In the genomic region with DNA sequence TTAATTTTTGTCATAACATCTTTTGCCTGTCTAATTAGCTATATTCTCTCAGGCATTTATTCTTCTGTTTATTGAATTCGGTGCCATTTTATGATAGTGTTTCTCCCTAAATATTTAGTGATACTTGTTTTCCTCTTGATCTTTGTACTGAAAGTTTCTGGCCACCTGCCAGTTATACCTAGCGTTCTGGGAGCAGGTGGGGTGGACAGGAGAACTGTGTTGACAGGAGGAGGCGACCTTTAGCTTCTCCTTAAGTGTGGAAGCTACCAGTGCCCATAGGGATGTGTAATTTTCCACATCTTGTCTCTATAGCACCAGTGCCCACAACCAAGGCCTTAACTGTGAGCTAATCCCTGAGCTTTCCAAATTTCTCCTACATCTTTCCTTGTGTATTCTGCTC, we compare ENCODE assay signal across 21 cellular contexts. TPM values are rescaled to one million over a fixed set of nuclear protein-coding genes. Genes with fewer than 3 reads are reported as not detected.
A peak's percentile ranks its signal among the peaks of the same experiment; 100 is the strongest.
DNase-seq lines count a peak whose midpoint lies in the region; ATAC-seq, FAIRE-seq and TF ChIP-seq lines count a peak whose summit lies in the region.
"Had no signal": no experiment of that assay in that cellular context is flagged by ENCODE, and none has a peak within 500 bp of the region (broad histone marks: within the 10 kb centered on the region; RNA-seq: fewer than 3 reads in every experiment).

No MANE protein-coding gene starts in this region.

- H2BK20ac ChIP-seq in IMR-90 (ENCODE audit: low read depth, low read length), result no peak overlapping the region

- no peaks in the 10 kb centered on the region for H3K79me2 ChIP-seq in K562 (ENCODE audit: control insufficient read depth, insufficient read depth, low read length)
- peaks cover 2% of the 10 kb centered on the region for H3K79me2 ChIP-seq in parathyroid adenoma

- no peak overlapping the region for H3K4me2 ChIP-seq in IMR-90 (ENCODE audit: low read depth, low read length)
- H3K4me2 ChIP-seq in K562 (ENCODE audit: insufficient read depth, low read length), result no peak overlapping the region
- H3K4me2 ChIP-seq in parathyroid adenoma (ENCODE audit: low read length), result no peak overlapping the region
- H3K4me2 ChIP-seq: BLaER1 had no signal

- no peak for TF ChIP-seq EP300 in K562 (IDR thresholded peaks at IDR 0.05; ENCODE audit: low read length)

- intact Hi-C loops in IMR-90 (cut with micrococcal nuclease), result no loop called here
- intact Hi-C loops in K562 (cut with micrococcal nuclease), result no loop called here

- no peak for TF ChIP-seq CTCF in IMR-90 (conservative IDR thresholded peaks at IDR 0.05; ENCODE audit: low read depth, low read length)
- no peak for TF ChIP-seq CTCF in K562 (IDR thresholded peaks at IDR 0.05 in 2 of 3, conservative IDR thresholded peaks at IDR 0.05 in 1 of 3; ENCODE audit: insufficient read depth in 2 of 3, low read depth in 1 of 3, low read length in 3 of 3)
- no peak for TF ChIP-seq CTCF in parathyroid adenoma (IDR thresholded peaks at IDR 0.05)
- TF ChIP-seq CTCF in progenitor cell of endocrine pancreas (IDR thresholded peaks at IDR 0.05; ENCODE audit: unreplicated experiment), result no peak

- dilution Hi-C loops in IMR-90 (cut with HindIII; ENCODE audit: low sequenced_read_pairs, unreplicated experiment), result no loop called here

- CTCF ChIA-PET in IMR-90 (lab: Yijun Ruan, JAX) (no interaction called here), K562 (lab: Yijun Ruan, JAX; ENCODE audit: low intra/inter-chr PET ratio) (no interaction called here)

- H3K23ac ChIP-seq in IMR-90 (ENCODE audit: low read depth, low read length), result no peak overlapping the region

- H3K27me3 Mint-ChIP-seq in progenitor cell of endocrine pancreas, result peaks cover 6% of the 10 kb centered on the region
- H3K27me3 Mint-ChIP-seq: CD4-positive, alpha-beta T cell had no signal

- no peak overlapping the region for H4K8ac ChIP-seq in IMR-90 (ENCODE audit: low read depth in 2 of 2, low read length in 2 of 2)

- H3K4me3 ChIP-seq in IMR-90 (ENCODE audit: insufficient read depth, low read depth, low read length) (no peak overlapping the region), K562 (no peak overlapping the region), parathyroid adenoma (ENCODE audit: low read depth, low read length) (no peak overlapping the region)
- H3K4me3 ChIP-seq: BLaER1 had no signal

- no peak overlapping the region for H3K18ac ChIP-seq in IMR-90 (ENCODE audit: low read depth, low read length)

- H3K9me1 ChIP-seq in IMR-90 (ENCODE audit: insufficient read depth, low read length) (no peaks in the 10 kb centered on the region), K562 (ENCODE audit: control insufficient read depth, insufficient read depth, low read length) (no peaks in the 10 kb centered on the region)

- no peak overlapping the region for H3K27ac Mint-ChIP-seq in progenitor cell of endocrine pancreas
- H3K27ac Mint-ChIP-seq: CD4-positive, alpha-beta T cell; T-cell; T-helper 2 cell treated with Interferon-gamma antibody and Interleukin-4, amounts not matched to agents 5 μg/mL and 100 μg/mL, for 36 hours had no signal

- H3K36me3 Mint-ChIP-seq in progenitor cell of endocrine pancreas (ENCODE audit: insufficient read depth), result no peaks in the 10 kb centered on the region
- H3K36me3 Mint-ChIP-seq: T-cell had no signal

- TF ChIP-seq POLR2A in IMR-90 (IDR thresholded peaks at IDR 0.05; ENCODE audit: low read depth, low read length) (no peak), K562 (conservative IDR thresholded peaks at IDR 0.05) (no peak)

- no peak overlapping the region for H2AK9ac ChIP-seq in IMR-90 (replicated peaks; ENCODE audit: low read depth, low read length, poor library complexity)

- no peaks in the 10 kb centered on the region for H3K4me1 ChIP-seq in IMR-90 (ENCODE audit: control insufficient read depth, insufficient read depth, low read length)
- H3K4me1 ChIP-seq in K562 (replicated peaks in 1 of 2; ENCODE audit: control insufficient read depth in 2 of 2, insufficient read depth in 2 of 2, low read length in 2 of 2), result no peaks in the 10 kb centered on the region
- H3K4me1 ChIP-seq in parathyroid adenoma, result peaks cover 23% of the 10 kb centered on the region
- H3K4me1 ChIP-seq: BLaER1 had no signal

- H4K20me1 ChIP-seq in IMR-90 (ENCODE audit: insufficient read depth, low read length), result no peaks in the 10 kb centered on the region
- no peaks in the 10 kb centered on the region for H4K20me1 ChIP-seq in K562 (replicated peaks; ENCODE audit: control insufficient read depth, insufficient read depth, low read length)
- H4K20me1 ChIP-seq: BLaER1 had no signal

- in situ Hi-C loops in IMR-90 (cut with MboI; ENCODE audit: low sequenced_read_pairs), result no loop called here
- in situ Hi-C loops in K562 (cut with MboI), result no loop called here

- H2AFZ ChIP-seq in IMR-90 (replicated peaks; ENCODE audit: low read length, poor library complexity) (no peak overlapping the region), K562 (ENCODE audit: low read depth, low read length) (no peak overlapping the region), parathyroid adenoma (peak overlapping the region; percentile 44)

- no peak overlapping the region for H3K27ac ChIP-seq in IMR-90 (ENCODE audit: insufficient read depth, low read length)
- H3K27ac ChIP-seq in K562 (ENCODE audit: extremely low read depth, low read depth, low read length), result no peak overlapping the region
- H3K27ac ChIP-seq in parathyroid adenoma, result peak overlapping the region; percentile 2
- H3K27ac ChIP-seq: BLaER1 had no signal

- no peaks in the 10 kb centered on the region for H3K27me3 ChIP-seq in IMR-90 (ENCODE audit: control insufficient read depth, insufficient read depth, low read length)
- no peaks in the 10 kb centered on the region for H3K27me3 ChIP-seq in K562 (ENCODE audit: control insufficient read depth in 2 of 2, insufficient read depth in 2 of 2, low read length in 2 of 2)
- no peaks in the 10 kb centered on the region for H3K27me3 ChIP-seq in parathyroid adenoma (ENCODE audit: control insufficient read depth, insufficient read depth, low read length)
- H3K27me3 ChIP-seq: BLaER1 had no signal

- H4K91ac ChIP-seq in IMR-90 (ENCODE audit: insufficient read depth, low read depth, low read length), result no peak overlapping the region

- no peak overlapping the region for H4K5ac ChIP-seq in IMR-90 (ENCODE audit: low read depth, low read length)

- POLR2A ChIA-PET in IMR-90 (lab: Charles Lee; ENCODE audit: unreplicated experiment) (no interaction called here), K562 (lab: Yijun Ruan, JAX) (no interaction called here)

- no peak overlapping the region for H3K56ac ChIP-seq in IMR-90 (ENCODE audit: extremely low read depth, insufficient read depth, low read length)

- H3K36me3 ChIP-seq in IMR-90 (ENCODE audit: control insufficient read depth, insufficient read depth, low read length) (no peaks in the 10 kb centered on the region), K562 (ENCODE audit: control insufficient read depth, insufficient read depth, low read length) (no peaks in the 10 kb centered on the region), parathyroid adenoma (ENCODE audit: control insufficient read depth, insufficient read depth, low read length) (no peaks in the 10 kb centered on the region)
- H3K36me3 ChIP-seq: BLaER1 had no signal

- no CpG with 5 or more reads among the region's 3 CpGs for WGBS in IMR-90 (ENCODE audit: extremely low coverage in 2 of 2, insufficient read length in 1 of 2), 2 experiments
- WGBS in K562 (ENCODE audit: insufficient coverage, low coverage, missing lambda C conversion rate), result 24% methylated on average over 3 of the region's 3 CpGs

- DNase-seq in NCI-H748 (lab: John Stamatoyannopoulos, UW; ENCODE audit: unreplicated experiment) (peak; percentile 20), NCI-H748 treated with DMSO at 0.1 percent for 48 hours (lab: John Stamatoyannopoulos, UW) (no peak), IMR-90 (no peak), K562 (ENCODE audit: extremely low read depth in 1 of 4, low spot score in 3 of 4) (no peak), HTR-8/SVneo (ENCODE audit: insufficient read length, low spot score) (no peak), progenitor cell of endocrine pancreas (ENCODE audit: low spot score, unreplicated experiment) (no peak)
- DNase-seq: ACHN; Calu3; CD4-positive, alpha-beta T cell; DMS79; KBM-7; NCI-H1092 treated with DMSO at 0.1 percent for 48 hours; NCI-H187; NCI-H2107; NCI-H524 treated with DMSO at 0.1 percent for 48 hours; T-cell had no signal

- TF ChIP-seq RAD21 in IMR-90 (IDR thresholded peaks at IDR 0.05; ENCODE audit: low read length) (no peak), K562 (CRISPR knock-in tag; conservative IDR thresholded peaks at IDR 0.05 in 1 of 2, IDR thresholded peaks at IDR 0.05 in 1 of 2) (no peak)

- peak overlapping the region; percentile 24; the same call in 1 of the 2 replicates for H2AK5ac ChIP-seq in IMR-90 (ENCODE audit: low read depth, low read length)

- FAIRE-seq in K562 (lab: Jason Lieb, UNC), result no peak
- no peak for FAIRE-seq in HTR-8/SVneo (lab: Jason Lieb, UNC)
- FAIRE-seq: GM19239 had no signal

- no peaks in the 10 kb centered on the region for H3K9me3 Mint-ChIP-seq in progenitor cell of endocrine pancreas (ENCODE audit: low read depth)
- H3K9me3 Mint-ChIP-seq: CD4-positive, alpha-beta T cell; T-cell; T-helper 2 cell treated with Interferon-gamma antibody and Interleukin-4, amounts not matched to agents 5 μg/mL and 100 μg/mL, for 36 hours had no signal

- no peak overlapping the region for H2BK15ac ChIP-seq in IMR-90 (ENCODE audit: low read depth, low read length)

- H3K14ac ChIP-seq in IMR-90 (replicated peaks; ENCODE audit: low read depth, low read length), result no peak overlapping the region; the same call in 1 of the 2 replicates

- no peak overlapping the region for H2BK120ac ChIP-seq in IMR-90 (ENCODE audit: low read depth, low read length)

- H2BK5ac ChIP-seq in IMR-90 (ENCODE audit: low read depth, low read length, poor library complexity, severe bottlenecking), result no peak overlapping the region

- ATAC-seq in IMR-90 (ENCODE audit: low read depth), result no peak
- ATAC-seq in K562, result 0 out of 3 replicates have a peak, but pooled peaks have one; percentile 43
- ATAC-seq: Panc1, T-cell had no signal

- BruUV-seq in IMR-90 (replicated peaks; lab: Mats Ljungman, UMichigan) (no TSS peak), K562 (replicated peaks; lab: Mats Ljungman, UMichigan) (no TSS peak)

- H3K9me3 ChIP-seq in IMR-90 (ENCODE audit: control insufficient read depth, insufficient read depth, low read length) (no peaks in the 10 kb centered on the region), K562 (replicated peaks; ENCODE audit: control insufficient read depth, insufficient read depth, low read depth, low read length) (no peaks in the 10 kb centered on the region), parathyroid adenoma (ENCODE audit: control insufficient read depth, low read length) (no peaks in the 10 kb centered on the region)

- no peak overlapping the region for H3K9ac ChIP-seq in IMR-90 (ENCODE audit: low read depth, low read length)
- no peak overlapping the region for H3K9ac ChIP-seq in K562 (ENCODE audit: insufficient read depth in 1 of 2, low read depth in 2 of 2, low read length in 2 of 2)
- no peak overlapping the region for H3K9ac ChIP-seq in parathyroid adenoma
- H3K9ac ChIP-seq: BLaER1 had no signal

- H3K4ac ChIP-seq in IMR-90 (ENCODE audit: low read depth, low read length), result no peak overlapping the region

- H3K4me1 Mint-ChIP-seq in progenitor cell of endocrine pancreas (ENCODE audit: low read depth), result peaks cover 3% of the 10 kb centered on the region

- H3K4me3 Mint-ChIP-seq in progenitor cell of endocrine pancreas (ENCODE audit: low read depth), result no peak overlapping the region
- H3K4me3 Mint-ChIP-seq: CD4-positive, alpha-beta T cell; T-cell; T-helper 2 cell treated with Interferon-gamma antibody and Interleukin-4, amounts not matched to agents 5 μg/mL and 100 μg/mL, for 36 hours had no signal

- H3K79me1 ChIP-seq in IMR-90 (ENCODE audit: low read depth in 1 of 2, low read length in 2 of 2), result no peaks in the 10 kb centered on the region

RNA-seq across cellular contexts. Expression of gene ACSL3, which starts 43.2 kb away (rescaled TPM):
- 84.2 and 96.4 TPM in 2 replicates for total RNA-seq in IMR-90 (2012; rRNA removed)
- 29.2 and 31.0 TPM in 2 replicates for polyA plus RNA-seq in IMR-90 (2012; rRNA removed)
- 15.5 and 19.7 TPM in 2 replicates for polyA plus RNA-seq in IMR-90 (2012; cell fraction: cytosol; rRNA removed)
- 8.8 and 31.8 TPM in 2 replicates for polyA plus RNA-seq in IMR-90 (2012; cell fraction: nucleus; rRNA removed; ENCODE audit: low replicate concordance)
- total RNA-seq in K562 (2011; cell fraction: chromatin; rRNA removed; ENCODE audit: low replicate concordance), result 104 and 200 TPM in 2 replicates
- total RNA-seq in K562 (2011; cell fraction: nucleolus; rRNA removed), result 86.9 and 118 TPM in 2 replicates
- 148 and 153 TPM in 2 replicates for total RNA-seq in K562 (2011; cell fraction: nucleoplasm; rRNA removed)
- 88.2 and 99.7 TPM in 2 replicates for total RNA-seq in K562 (2014; rRNA removed)
- total RNA-seq in K562 (2014; rRNA removed; fragmentation: Illumina TruSeq; extraction: Trizol), result 123 and 145 TPM in 2 replicates
- 102 and 108 TPM in 2 replicates for total RNA-seq in K562 (2015; rRNA removed; fragmentation: Illumina TruSeq; extraction: Trizol)
- 78.7 and 85.2 TPM in 2 replicates for total RNA-seq in K562 (2021)
- 96.7 and 115 TPM in 2 replicates for polyA plus RNA-seq in K562 (2011; rRNA removed)
- polyA plus RNA-seq in K562 (2011; cell fraction: cytosol; rRNA removed), result 44.3 and 75.1 TPM in 2 replicates
- 31.8 and 43.0 TPM in 2 replicates for polyA plus RNA-seq in K562 (2011; cell fraction: nucleus; rRNA removed)
- 72.6 and 74.2 TPM in 2 replicates for polyA plus RNA-seq in K562 (2012)
- 69.4 and 78.8 TPM in 2 replicates for polyA plus RNA-seq in K562 (2014; fragmentation: Illumina TruSeq; extraction: Trizol)
- polyA plus RNA-seq in K562 (2014; fragmentation: Nextera tagmentation; extraction: Ambion mirVana), result 10 to 100 TPM; 21.3 to 28.0 TPM
- polyA plus RNA-seq in K562 (2014; rRNA removed), result 66.0 and 75.5 TPM in 2 replicates
- 184 and 219 TPM in 2 replicates for polyA minus RNA-seq in K562 (2011; rRNA and poly(A)+ RNA removed)
- 52.7 and 79.6 TPM in 2 replicates for polyA minus RNA-seq in K562 (2011; cell fraction: cytosol; rRNA and poly(A)+ RNA removed)
- polyA minus RNA-seq in K562 (2011; cell fraction: nucleus; rRNA and poly(A)+ RNA removed), result 44.4 and 83.9 TPM in 2 replicates
- total RNA-seq in progenitor cell of endocrine pancreas, result 66.9 and 73.8 TPM in 2 replicates
